Comparison of ENCODE assay signal across 21 cellular contexts in the genomic region with DNA sequence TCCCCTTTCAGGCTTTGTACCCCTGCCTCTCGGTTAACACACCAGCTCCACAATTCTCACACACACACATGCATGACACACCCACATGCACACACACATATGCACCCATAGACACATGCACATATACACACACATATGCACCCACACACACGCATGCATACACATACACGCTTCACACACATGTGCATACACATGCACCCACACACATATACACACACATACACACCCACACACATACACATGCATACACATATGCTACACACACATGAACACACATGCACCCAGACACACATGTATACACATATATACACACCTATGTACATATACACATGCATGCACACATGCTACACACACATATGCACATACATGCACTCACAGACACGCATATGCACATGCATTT.
DNase-seq lines count a peak whose midpoint lies in the region; ATAC-seq, FAIRE-seq and TF ChIP-seq lines count a peak whose summit lies in the region.
"Had no signal": no experiment of that assay in that cellular context is flagged by ENCODE, and none has a peak within 500 bp of the region (broad histone marks: within the 10 kb centered on the region; RNA-seq: fewer than 3 reads in every experiment).

No MANE protein-coding gene starts in this region.

- CTCF ChIA-PET in Panc1 (lab: Charles Lee), result interaction anchor here (0.6 to 0.8 kb wide), 2 partner anchors 14 to 187 kb away, joined by 3 to 7 read pairs; no protein-coding TSS in a partner anchor

- H3K36me3 ChIP-seq in Panc1 (ENCODE audit: control insufficient read depth, insufficient read depth, low read length) (no peaks in the 10 kb centered on the region), suprapubic skin (no peaks in the 10 kb centered on the region), upper lobe of left lung (no peaks in the 10 kb centered on the region)
- H3K36me3 ChIP-seq: BLaER1 treated with 17β-estradiol and CSF1 and Interleukin-3, amounts not matched to agents 10 nM and 100 nM; MG63 had no signal

- TF ChIP-seq POLR2A in suprapubic skin (IDR thresholded peaks at IDR 0.05), result no peak
- TF ChIP-seq POLR2A in upper lobe of left lung (IDR thresholded peaks at IDR 0.05), result no peak

- POLR2A ChIA-PET in Panc1 (lab: Charles Lee), result no interaction called here

- ATAC-seq in Panc1 (no peak), foreskin keratinocyte (no peak), upper lobe of left lung (ENCODE audit: low FRiP score in 2 of 2) (no peak), GM21515 (IDR thresholded peaks at IDR 0.05; ENCODE audit: unreplicated experiment) (no peak)
- ATAC-seq: T-cell had no signal

- DNase-seq in HTR-8/SVneo (ENCODE audit: insufficient read length, low spot score), result no peak
- DNase-seq in Panc1 (ENCODE audit: low read depth, low spot score), result no peak
- no peak for DNase-seq in foreskin keratinocyte
- no peak for DNase-seq in suprapubic skin (ENCODE audit: low spot score in 2 of 2)
- no peak for DNase-seq in upper lobe of left lung
- DNase-seq in NCI-H1105 treated with DMSO at 0.1 percent for 48 hours (lab: John Stamatoyannopoulos, UW), result no peak
- DNase-seq: AML-193; CD4-positive, alpha-beta T cell; KG1; NCI-H1694; NCI-H2029 treated with DMSO at 0.1 percent for 48 hours; NCI-H446 treated with DMSO at 0.1 percent for 48 hours; NCI-H82; NK-92 treated with Interleukin-12 subunit alpha and Interleukin-12 subunit beta, amount 100 ng/mL, for 24 hours; Right ventricle myocardium superior; T-cell had no signal

- peak; percentile 97 for FAIRE-seq in HTR-8/SVneo (lab: Jason Lieb, UNC)
- FAIRE-seq: A204.1, D721Med had no signal

- intact Hi-C loops in Panc1 (cut with micrococcal nuclease; ENCODE audit: unreplicated experiment), result no loop called here

- no peaks in the 10 kb centered on the region for H3K27me3 ChIP-seq in Panc1 (ENCODE audit: control insufficient read depth, insufficient read depth, low read length)
- H3K27me3 ChIP-seq in foreskin keratinocyte, result peaks cover 4% of the 10 kb centered on the region
- H3K27me3 ChIP-seq in suprapubic skin, result no peaks in the 10 kb centered on the region
- no peaks in the 10 kb centered on the region for H3K27me3 ChIP-seq in upper lobe of left lung
- H3K27me3 ChIP-seq: BLaER1 treated with 17β-estradiol and CSF1 and Interleukin-3, amounts not matched to agents 10 nM and 100 nM; MG63 had no signal

- TF ChIP-seq CTCF in Panc1 (IDR thresholded peaks at IDR 0.05) (no peak), foreskin keratinocyte (conservative IDR thresholded peaks at IDR 0.05) (no peak), suprapubic skin (IDR thresholded peaks at IDR 0.05) (no peak), upper lobe of left lung (IDR thresholded peaks at IDR 0.05) (no peak)

- no TSS peak for BruUV-seq in Panc1 (replicated peaks; lab: Mats Ljungman, UMichigan)

- H3K9me3 ChIP-seq in Panc1 (ENCODE audit: control insufficient read depth, insufficient read depth, low read depth, low read length) (no peaks in the 10 kb centered on the region), suprapubic skin (no peaks in the 10 kb centered on the region), upper lobe of left lung (no peaks in the 10 kb centered on the region)
- H3K9me3 ChIP-seq: BLaER1 treated with 17β-estradiol and CSF1 and Interleukin-3, amounts not matched to agents 10 nM and 100 nM; MG63 had no signal

- WGBS in suprapubic skin, result 91% methylated on average over 4 of the region's 4 CpGs
- 85 to 93% methylated on average over 4 of the region's 4 CpGs for WGBS in upper lobe of left lung, 2 donors

- H3K4me1 ChIP-seq in Panc1 (ENCODE audit: control insufficient read depth, insufficient read depth, low read length), result peaks cover 24% of the 10 kb centered on the region
- peaks cover 13% of the 10 kb centered on the region for H3K4me1 ChIP-seq in foreskin keratinocyte
- H3K4me1 ChIP-seq in suprapubic skin, result peaks cover 44% of the 10 kb centered on the region
- no peaks in the 10 kb centered on the region for H3K4me1 ChIP-seq in upper lobe of left lung

- H3K27ac ChIP-seq in Panc1 (ENCODE audit: low read length) (peak overlapping the region; percentile 57), foreskin keratinocyte (peak overlapping the region; percentile 54), suprapubic skin (peak overlapping the region; percentile 41), upper lobe of left lung (no peak overlapping the region)
- H3K27ac ChIP-seq: BLaER1 treated with 17β-estradiol and CSF1 and Interleukin-3, amounts not matched to agents 10 nM and 100 nM had no signal

- TF ChIP-seq EP300 in suprapubic skin (IDR thresholded peaks at IDR 0.05), result no peak
- no peak for TF ChIP-seq EP300 in upper lobe of left lung (IDR thresholded peaks at IDR 0.05)

- in situ Hi-C loops in Panc1 (cut with HindIII; ENCODE audit: low pct_unique_long_range_greater_than_20kb, low sequenced_read_pairs), result no loop called here

- no peak overlapping the region for H3K4me3 ChIP-seq in Panc1 (ENCODE audit: low read depth in 2 of 2, low read length in 2 of 2)
- no peak overlapping the region for H3K4me3 ChIP-seq in suprapubic skin
- H3K4me3 ChIP-seq in upper lobe of left lung, result no peak overlapping the region
- H3K4me3 ChIP-seq: BLaER1 treated with 17β-estradiol and CSF1 and Interleukin-3, amounts not matched to agents 10 nM and 100 nM; MG63 had no signal

Comparison
In these comparisons a context has a peak if more than half of its experiments do, and no peak if none do; other contexts are left out.
1. H3K27ac ChIP-seq: peak in Panc1 (single experiment), foreskin keratinocyte (single experiment) and suprapubic skin (single experiment); none in upper lobe of left lung (0 of 4).